1 cellular context compared by ENCODE assay signal in the genomic region with DNA sequence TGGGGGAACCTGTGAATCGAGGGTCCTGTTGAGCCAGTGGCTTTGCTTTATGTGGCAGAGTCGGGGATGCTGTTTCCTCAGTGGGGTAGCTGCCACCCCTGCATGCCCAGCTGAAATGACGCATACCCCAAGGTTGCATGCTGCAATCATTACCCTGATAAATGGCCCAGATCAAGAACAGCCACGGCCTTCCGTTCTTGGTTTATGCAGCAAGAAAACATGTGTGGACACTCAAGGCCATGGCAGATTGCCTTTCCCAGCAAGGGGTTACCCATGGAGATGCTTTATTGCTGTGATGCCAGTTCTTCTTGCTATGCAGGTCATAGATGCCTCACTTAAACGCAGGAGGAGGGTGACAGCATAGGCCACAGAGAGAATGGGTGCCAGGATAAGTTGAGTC.
TF ChIP-seq lines count a peak whose summit lies in the region.

No MANE protein-coding gene starts in this region.

TF ChIP-seq in GM12891, 5 proteins besides CTCF, POLR2A, EP300 and RAD21:
- no peak for TF ChIP-seq SPI1 (IDR thresholded peaks at IDR 0.05; ENCODE audit: low read depth, low read length)
- TF ChIP-seq POU2F2 (IDR thresholded peaks at IDR 0.05; ENCODE audit: low read depth, low read length): no peak
- TF ChIP-seq POLR2AphosphoS5 (IDR thresholded peaks at IDR 0.05; ENCODE audit: low read depth, low read length): no peak
- no peak for TF ChIP-seq TAF1 (IDR thresholded peaks at IDR 0.05; ENCODE audit: low read depth, low read length)
- TF ChIP-seq PAX5 (IDR thresholded peaks at IDR 0.05; ENCODE audit: insufficient read depth, low read length, severe bottlenecking): no peak
